In genomic region chr15:41932511-41932910, GRCh38 we compare ENCODE assay signal across 1 cellular context.
TF ChIP-seq lines count a peak whose summit lies in the region.

No MANE protein-coding gene starts in this region.

TF ChIP-seq in K562, 482 proteins besides CTCF, POLR2A, EP300 and RAD21:
- TF ChIP-seq ESRRA (IDR thresholded peaks at IDR 0.05; ENCODE audit: borderline replicate concordance, low read depth) (no peak), NFIC (IDR thresholded peaks at IDR 0.05) (peak; percentile 37; the same call in 1 of the 2 replicates), ZNF282 (CRISPR knock-in tag; IDR thresholded peaks at IDR 0.05) (no peak), NKRF (IDR thresholded peaks at IDR 0.05; ENCODE audit: borderline replicate concordance) (no peak), ZNF668 (CRISPR knock-in tag; IDR thresholded peaks at IDR 0.05) (no peak), NR2C1 (IDR thresholded peaks at IDR 0.05) (no peak), NR2C1 (tag; IDR thresholded peaks at IDR 0.05) (no peak)
